In genomic region chr1:17441265-17441992, GRCh38 we compare ENCODE assay signal across 1 cellular context.
TF ChIP-seq lines count a peak whose summit lies in the region.

No MANE protein-coding gene starts in this region.

TF ChIP-seq in HEK293, 187 proteins besides CTCF, POLR2A, EP300 and RAD21 (continued from another document and continues in another):
- TF ChIP-seq ZNF518A (tag by site-specific recombination; conservative IDR thresholded peaks at IDR 0.05; ENCODE audit: low read depth), result no peak; the same call in 1 of the 2 replicates
- TF ChIP-seq ZNF324 (tag by site-specific recombination; IDR thresholded peaks at IDR 0.05), result peak; percentile 59; the same call in 1 of the 2 replicates
- TF ChIP-seq ZNF701 (tag by site-specific recombination; IDR thresholded peaks at IDR 0.05), result no peak
- TF ChIP-seq PRDM6 (tag by site-specific recombination; IDR thresholded peaks at IDR 0.05), result peak; percentile 99
- no peak for TF ChIP-seq RBAK (tag by site-specific recombination; IDR thresholded peaks at IDR 0.05)
- TF ChIP-seq ZNF600 (tag by site-specific recombination; IDR thresholded peaks at IDR 0.05), result peak; percentile 87
- TF ChIP-seq ELK4 (IDR thresholded peaks at IDR 0.05; ENCODE audit: borderline replicate concordance, low read depth, low read length), result no peak
- TF ChIP-seq ZBTB1 (tag by site-specific recombination; IDR thresholded peaks at IDR 0.05), result no peak
- TF ChIP-seq TSHZ1 (tag by site-specific recombination; IDR thresholded peaks at IDR 0.05; ENCODE audit: borderline replicate concordance), result no peak
- no peak for TF ChIP-seq ZBTB48 (tag by site-specific recombination; IDR thresholded peaks at IDR 0.05)
- TF ChIP-seq ZFP37 (tag by site-specific recombination; IDR thresholded peaks at IDR 0.05), result no peak
- no peak for TF ChIP-seq HOXD13 (CRISPR knock-in tag; IDR thresholded peaks at IDR 0.05; ENCODE audit: borderline replicate concordance)
- TF ChIP-seq ZNF488 (tag by site-specific recombination; IDR thresholded peaks at IDR 0.05), result no peak
- TF ChIP-seq ZNF266 (tag by site-specific recombination; IDR thresholded peaks at IDR 0.05; ENCODE audit: low read depth), result no peak
- no peak for TF ChIP-seq GLI2 (tag by site-specific recombination; IDR thresholded peaks at IDR 0.05; ENCODE audit: borderline replicate concordance, low read depth)
- TF ChIP-seq GLI4 (tag by site-specific recombination; IDR thresholded peaks at IDR 0.05), result no peak
- peak; percentile 71 for TF ChIP-seq GLIS1 (tag by site-specific recombination; IDR thresholded peaks at IDR 0.05)
- no peak for TF ChIP-seq MZF1 (tag by site-specific recombination; IDR thresholded peaks at IDR 0.05; ENCODE audit: borderline replicate concordance)
- peak; percentile 61; the same call in 1 of the 2 replicates for TF ChIP-seq ZNF335 (tag by site-specific recombination; conservative IDR thresholded peaks at IDR 0.05)
- no peak for TF ChIP-seq ZSCAN30 (tag by site-specific recombination; IDR thresholded peaks at IDR 0.05)
- TF ChIP-seq ZNF155 (tag by site-specific recombination; IDR thresholded peaks at IDR 0.05), result no peak
- TF ChIP-seq ZBTB20 (tag by site-specific recombination; IDR thresholded peaks at IDR 0.05), result peak; percentile 57; the same call in 1 of the 2 replicates
- TF ChIP-seq ZNF391 (tag by site-specific recombination; IDR thresholded peaks at IDR 0.05; ENCODE audit: borderline replicate concordance, low read depth), result no peak
- TF ChIP-seq REPIN1 (tag by site-specific recombination; IDR thresholded peaks at IDR 0.05; ENCODE audit: low read depth), result no peak
- TF ChIP-seq YY1 (tag by site-specific recombination; IDR thresholded peaks at IDR 0.05), result no peak
- TF ChIP-seq ZSCAN4 (tag by site-specific recombination; IDR thresholded peaks at IDR 0.05), result no peak
- TF ChIP-seq SALL2 (tag by site-specific recombination; IDR thresholded peaks at IDR 0.05; ENCODE audit: borderline replicate concordance), result no peak
- TF ChIP-seq ZNF184 (tag by site-specific recombination; IDR thresholded peaks at IDR 0.05), result 0 out of 2 replicates have a peak, but pooled peaks have one; percentile 10
- TF ChIP-seq ZNF48 (tag by site-specific recombination; IDR thresholded peaks at IDR 0.05), result no peak
- no peak for TF ChIP-seq PBX3 (CRISPR knock-in tag; IDR thresholded peaks at IDR 0.05)
- TF ChIP-seq ZNF416 (tag by site-specific recombination; IDR thresholded peaks at IDR 0.05), result no peak
- TF ChIP-seq ZNF544 (tag by site-specific recombination; IDR thresholded peaks at IDR 0.05), result no peak
- TF ChIP-seq IKZF3 (tag by site-specific recombination; IDR thresholded peaks at IDR 0.05), result peak; percentile 84
- no peak for TF ChIP-seq ZNF239 (tag by site-specific recombination; IDR thresholded peaks at IDR 0.05)
- peak; percentile 68 for TF ChIP-seq ZNF629 (tag by site-specific recombination; IDR thresholded peaks at IDR 0.05)
- no peak for TF ChIP-seq ZNF114 (tag by site-specific recombination; IDR thresholded peaks at IDR 0.05)
- TF ChIP-seq ZNF174 (tag by site-specific recombination; IDR thresholded peaks at IDR 0.05), result no peak
- no peak; the same call in 1 of the 2 replicates for TF ChIP-seq ZNF404 (tag by site-specific recombination; IDR thresholded peaks at IDR 0.05)
- peak; percentile 81 for TF ChIP-seq FEZF1 (tag by site-specific recombination; IDR thresholded peaks at IDR 0.05)
- TF ChIP-seq ZNF639 (tag by site-specific recombination; IDR thresholded peaks at IDR 0.05), result no peak
- no peak for TF ChIP-seq ZNF626 (tag by site-specific recombination; IDR thresholded peaks at IDR 0.05)
- TF ChIP-seq ZNF580 (tag by site-specific recombination; IDR thresholded peaks at IDR 0.05), result no peak
- TF ChIP-seq ZNF19 (tag by site-specific recombination; IDR thresholded peaks at IDR 0.05; ENCODE audit: low read depth), result no peak
- no peak for TF ChIP-seq ZSCAN5A (tag by site-specific recombination; IDR thresholded peaks at IDR 0.05)
